Comparison of ENCODE assay signal across 26 cellular contexts in the genomic region with DNA sequence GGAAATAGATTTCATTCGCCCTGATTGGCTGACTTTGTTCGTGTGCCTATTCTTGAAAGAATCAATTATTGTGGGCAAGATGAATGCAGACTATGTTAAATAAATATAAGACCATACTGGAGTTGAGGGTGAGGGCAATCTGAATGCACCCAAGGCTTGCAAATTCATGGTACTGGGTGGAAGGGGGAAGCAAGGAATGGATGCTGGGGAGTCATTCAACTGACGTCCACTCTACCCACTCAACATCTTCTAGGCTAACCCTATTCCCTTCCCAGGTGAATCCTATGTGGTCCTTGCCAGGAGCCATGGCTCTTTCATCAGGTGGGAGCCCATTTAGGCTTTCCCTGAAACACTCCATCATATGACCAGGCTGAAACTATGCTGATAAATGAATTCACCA. TPM values are rescaled to one million over a fixed set of nuclear protein-coding genes. Genes with fewer than 3 reads are reported as not detected.
"Had no signal": no experiment of that assay in that cellular context is flagged by ENCODE, and none has a peak within 500 bp of the region (broad histone marks: within the 10 kb centered on the region; RNA-seq: fewer than 3 reads in every experiment).

No MANE protein-coding gene starts in this region.

- H3K4me3 ChIP-seq: SJSA1, SK-N-MC had no signal

- DNase-seq: IMR-90, Kasumi-1, MV-4-11, NCI-H1048, NCI-H1105, NCI-H1417, NCI-H1436 treated with DMSO at 0.1 percent for 48 hours, NCI-H1694 treated with DMSO at 0.1 percent for 48 hours, NCI-H1930, NCI-H2081 treated with DMSO at 0.1 percent for 48 hours, NCI-H2171, NCI-H226, NCI-H446, NCI-H510A, NCI-H524 treated with DMSO at 0.1 percent for 48 hours, NCI-H69, NCI-H774, Right ventricle myocardium superior, RPMI8226, SIG-M5 had no signal

- H3K36me3 ChIP-seq: SJSA1 had no signal

- ATAC-seq: HepG2 had no signal

- H3K27ac ChIP-seq: KMS-11, SJSA1, SK-N-MC had no signal

- H3K4me1 ChIP-seq: SJSA1 had no signal

- H3K9me3 ChIP-seq: SJSA1 had no signal

RNA-seq across cellular contexts. Expression of gene CYP4B1, which starts 5.7 kb away (rescaled TPM):
- total RNA-seq: HepG2, HT1080, IMR-90, M059J, SJSA1 had no signal
